Comparison of ENCODE assay signal across 28 cellular contexts in genomic region chr13:22074403-22074802, GRCh38.
DNase-seq lines count a peak whose midpoint lies in the region; ATAC-seq, FAIRE-seq and TF ChIP-seq lines count a peak whose summit lies in the region.
"Had no signal": no experiment of that assay in that cellular context is flagged by ENCODE, and none has a peak within 500 bp of the region (broad histone marks: within the 10 kb centered on the region; RNA-seq: fewer than 3 reads in every experiment).

No MANE protein-coding gene starts in this region.

- H3K4me2 ChIP-seq in neural progenitor cell, result no peak overlapping the region
- H3K4me2 ChIP-seq: hepatocyte had no signal

- H3K4me1 Mint-ChIP-seq in activated CD8-positive, alpha-beta T cell treated with anti-CD3 and anti-CD28 coated beads for 36 hours (ENCODE audit: low read depth), result peaks cover 50% of the 10 kb centered on the region
- peaks cover 19% of the 10 kb centered on the region for H3K4me1 Mint-ChIP-seq in activated CD8-positive, alpha-beta T cell treated with anti-CD3 and anti-CD28 coated beads, Interleukin-2, amount 10 ng/mL, durations not matched to agents 7 days and 5 days (ENCODE audit: low read depth)
- peaks cover 58% of the 10 kb centered on the region for H3K4me1 Mint-ChIP-seq in activated T-cell treated with anti-CD3 and anti-CD28 coated beads, Interleukin-2, amount 50 U/mL, for 72 hours (ENCODE audit: low read depth)
- H3K4me1 Mint-ChIP-seq in memory B cell, result peaks cover 7% of the 10 kb centered on the region
- peaks cover 4% of the 10 kb centered on the region for H3K4me1 Mint-ChIP-seq in neural progenitor cell

- H3K27me3 ChIP-seq in neural progenitor cell, result no peaks in the 10 kb centered on the region
- H3K27me3 ChIP-seq: ascending aorta, gastroesophageal sphincter, hepatocyte, Peyer's patch, stomach had no signal

- H3K9me3 Mint-ChIP-seq in activated CD8-positive, alpha-beta T cell treated with anti-CD3 and anti-CD28 coated beads for 36 hours, result no peaks in the 10 kb centered on the region
- H3K9me3 Mint-ChIP-seq in activated CD8-positive, alpha-beta T cell treated with anti-CD3 and anti-CD28 coated beads, Interleukin-2, amount 10 ng/mL, durations not matched to agents 7 days and 5 days (ENCODE audit: insufficient read depth), result peaks cover 7% of the 10 kb centered on the region
- H3K9me3 Mint-ChIP-seq in activated T-cell treated with anti-CD3 and anti-CD28 coated beads, Interleukin-2, amount 50 U/mL, for 72 hours, result peaks cover 2 to 5% of the 10 kb centered on the region in 2 donors
- H3K9me3 Mint-ChIP-seq in memory B cell, result no peaks in the 10 kb centered on the region
- H3K9me3 Mint-ChIP-seq in neural progenitor cell, result no peaks in the 10 kb centered on the region
- H3K9me3 Mint-ChIP-seq: CD4-positive, alpha-beta T cell; IgD-negative memory B cell; naive thymus-derived CD8-positive, alpha-beta T cell had no signal

- H3F3A ChIP-seq in neural progenitor cell (ENCODE audit: low read depth), result no peaks in the 10 kb centered on the region

- H3K4me1 ChIP-seq in neural progenitor cell, result peaks cover 4% of the 10 kb centered on the region
- H3K4me1 ChIP-seq: ascending aorta, gastroesophageal sphincter, Peyer's patch, stomach had no signal

- peak overlapping the region; percentile 47 for H3K27ac Mint-ChIP-seq in activated CD8-positive, alpha-beta T cell treated with anti-CD3 and anti-CD28 coated beads for 36 hours
- H3K27ac Mint-ChIP-seq in activated CD8-positive, alpha-beta T cell treated with anti-CD3 and anti-CD28 coated beads, Interleukin-2, amount 10 ng/mL, durations not matched to agents 7 days and 5 days, result no peak overlapping the region
- H3K27ac Mint-ChIP-seq in activated T-cell treated with anti-CD3 and anti-CD28 coated beads, Interleukin-2, amount 50 U/mL, for 72 hours, result peak overlapping the region; percentile 91
- H3K27ac Mint-ChIP-seq in memory B cell (peak overlapping the region; percentile 47), neural progenitor cell (no peak overlapping the region)
- H3K27ac Mint-ChIP-seq: activated CD4-positive, alpha-beta T cell treated with anti-CD3 and anti-CD28 coated beads, Interleukin-2, amount 10 ng/mL, durations not matched to agents 7 days and 5 days; CD4-positive, alpha-beta T cell had no signal

- H2AFZ ChIP-seq in neural progenitor cell (replicated peaks), result no peak overlapping the region
- H2AFZ ChIP-seq: hepatocyte had no signal

- no peak overlapping the region for H3K9ac ChIP-seq in neural progenitor cell

- H3K27ac ChIP-seq in neural progenitor cell, result no peak overlapping the region
- H3K27ac ChIP-seq: ascending aorta, gastroesophageal sphincter, hepatocyte, Peyer's patch, stomach had no signal

- peak; percentile 51 for DNase-seq in activated CD8-positive, alpha-beta T cell treated with anti-CD3 and anti-CD28 coated beads for 36 hours
- DNase-seq in activated CD8-positive, alpha-beta T cell treated with anti-CD3 and anti-CD28 coated beads, Interleukin-2, amount 10 ng/mL, durations not matched to agents 7 days and 5 days, result no peak
- DNase-seq in GM18507 (ENCODE audit: extremely low spot score, insufficient read length, low read depth) (no peak), memory B cell (ENCODE audit: low spot score in 2 of 2) (no peak), neural progenitor cell (ENCODE audit: low spot score) (no peak), DMS 273 (lab: John Stamatoyannopoulos, UW; ENCODE audit: unreplicated experiment) (no peak)
- DNase-seq in activated T-cell treated with anti-CD3 and anti-CD28 coated beads, Interleukin-2, amount 50 U/mL, for 72 hours, result peak; percentile 25 to 43
- DNase-seq: activated CD4-positive, alpha-beta T cell treated with anti-CD3 and anti-CD28 coated beads, Interleukin-2, amount 10 ng/mL, durations not matched to agents 7 days and 5 days; activated naive CD4-positive, alpha-beta T cell treated with Interleukin-2 at 50 U/mL for 16 hours; CD4-positive, alpha-beta T cell; H7; MV-4-11; naive thymus-derived CD8-positive, alpha-beta T cell; NCI-H1436 treated with DMSO at 0.1 percent for 48 hours; NCI-H2081 treated with DMSO at 0.1 percent for 48 hours; NCI-H345; NCI-H774; Peyer's patch; SHP77; stomach had no signal

- intact Hi-C loops in activated CD8-positive, alpha-beta T cell treated with anti-CD3 and anti-CD28 coated beads for 36 hours (cut with micrococcal nuclease), result no loop called here

- no peaks in the 10 kb centered on the region for H3K79me2 ChIP-seq in neural progenitor cell (ENCODE audit: low read depth)
- H3K79me2 ChIP-seq: hepatocyte had no signal

- CTCF ChIA-PET in activated CD8-positive, alpha-beta T cell treated with anti-CD3 and anti-CD28 coated beads for 36 hours (lab: Charles Lee), result no interaction called here
- CTCF ChIA-PET in activated CD8-positive, alpha-beta T cell treated with anti-CD3 and anti-CD28 coated beads, Interleukin-2, amount 10 ng/mL, durations not matched to agents 7 days and 5 days (lab: Charles Lee), result interaction anchor here (1.3 kb wide), 1 partner anchor 15 kb away, joined by 3 read pairs; no protein-coding TSS in a partner anchor

- H3K36me3 Mint-ChIP-seq in activated CD8-positive, alpha-beta T cell treated with anti-CD3 and anti-CD28 coated beads for 36 hours (ENCODE audit: low read depth), result peaks cover 12% of the 10 kb centered on the region
- no peaks in the 10 kb centered on the region for H3K36me3 Mint-ChIP-seq in activated CD8-positive, alpha-beta T cell treated with anti-CD3 and anti-CD28 coated beads, Interleukin-2, amount 10 ng/mL, durations not matched to agents 7 days and 5 days (ENCODE audit: low read depth)
- peaks cover 3 to 6% of the 10 kb centered on the region in 2 donors for H3K36me3 Mint-ChIP-seq in activated T-cell treated with anti-CD3 and anti-CD28 coated beads, Interleukin-2, amount 50 U/mL, for 72 hours (ENCODE audit: insufficient read depth in 2 of 2)
- H3K36me3 Mint-ChIP-seq in memory B cell (no peaks in the 10 kb centered on the region), neural progenitor cell (no peaks in the 10 kb centered on the region)
- H3K36me3 Mint-ChIP-seq: IgD-negative memory B cell; naive thymus-derived CD8-positive, alpha-beta T cell had no signal

- POLR2A ChIA-PET in activated CD8-positive, alpha-beta T cell treated with anti-CD3 and anti-CD28 coated beads for 36 hours (lab: Charles Lee), result interaction anchor here (0.9 to 1.2 kb wide), 3 partner anchors 9 to 87 kb away, joined by 3 to 5 read pairs (median 3); no protein-coding TSS in a partner anchor
- POLR2A ChIA-PET in activated CD8-positive, alpha-beta T cell treated with anti-CD3 and anti-CD28 coated beads, Interleukin-2, amount 10 ng/mL, durations not matched to agents 7 days and 5 days (lab: Charles Lee), result interaction anchor here (0.5 to 1.2 kb wide), 2 partner anchors 25 to 56 kb away, joined by 3 read pairs; no protein-coding TSS in a partner anchor

- H3K4me3 Mint-ChIP-seq in activated CD8-positive, alpha-beta T cell treated with anti-CD3 and anti-CD28 coated beads for 36 hours, result no peak overlapping the region
- H3K4me3 Mint-ChIP-seq in activated CD8-positive, alpha-beta T cell treated with anti-CD3 and anti-CD28 coated beads, Interleukin-2, amount 10 ng/mL, durations not matched to agents 7 days and 5 days, result no peak overlapping the region
- peak overlapping the region; percentile 25 to 78 for H3K4me3 Mint-ChIP-seq in activated T-cell treated with anti-CD3 and anti-CD28 coated beads, Interleukin-2, amount 50 U/mL, for 72 hours
- H3K4me3 Mint-ChIP-seq in memory B cell (no peak overlapping the region), neural progenitor cell (no peak overlapping the region)
- H3K4me3 Mint-ChIP-seq: activated CD4-positive, alpha-beta T cell treated with anti-CD3 and anti-CD28 coated beads, Interleukin-2, amount 10 ng/mL, durations not matched to agents 7 days and 5 days; CD4-positive, alpha-beta T cell; IgD-negative memory B cell had no signal

- TF ChIP-seq CTCF in activated CD8-positive, alpha-beta T cell treated with anti-CD3 and anti-CD28 coated beads for 36 hours (IDR thresholded peaks at IDR 0.05), result no peak
- TF ChIP-seq CTCF in neural progenitor cell (IDR thresholded peaks at IDR 0.05), result no peak

- no peaks in the 10 kb centered on the region for H3K36me3 ChIP-seq in neural progenitor cell
- H3K36me3 ChIP-seq: ascending aorta, gastroesophageal sphincter, Peyer's patch, stomach had no signal

- ATAC-seq in activated CD8-positive, alpha-beta T cell treated with anti-CD3 and anti-CD28 coated beads for 36 hours, result peak; percentile 60
- no peak for ATAC-seq in activated CD8-positive, alpha-beta T cell treated with anti-CD3 and anti-CD28 coated beads, Interleukin-2, amount 10 ng/mL, durations not matched to agents 7 days and 5 days
- ATAC-seq in activated T-cell treated with anti-CD3 and anti-CD28 coated beads, Interleukin-2, amount 50 U/mL, for 72 hours (replicated peaks in 1 of 2), result peak; percentile 59 to 68
- ATAC-seq in memory B cell (ENCODE audit: low read depth), result no peak
- ATAC-seq: gastroesophageal sphincter; naive thymus-derived CD8-positive, alpha-beta T cell had no signal

- H3K4me3 ChIP-seq in neural progenitor cell, result no peak overlapping the region
- H3K4me3 ChIP-seq: ascending aorta, gastroesophageal sphincter, hepatocyte, lung, Peyer's patch, stomach had no signal

- peak; percentile 35 for FAIRE-seq in GM18507 (lab: Jason Lieb, UNC)
- FAIRE-seq: colon, endothelial cell of umbilical vein, urothelium cell line had no signal

- no peaks in the 10 kb centered on the region for H3K9me3 ChIP-seq in neural progenitor cell (ENCODE audit: low read depth)
- H3K9me3 ChIP-seq: ascending aorta, gastroesophageal sphincter, Peyer's patch, stomach had no signal

- no peaks in the 10 kb centered on the region for H3K27me3 Mint-ChIP-seq in activated CD8-positive, alpha-beta T cell treated with anti-CD3 and anti-CD28 coated beads for 36 hours
- no peaks in the 10 kb centered on the region for H3K27me3 Mint-ChIP-seq in activated CD8-positive, alpha-beta T cell treated with anti-CD3 and anti-CD28 coated beads, Interleukin-2, amount 10 ng/mL, durations not matched to agents 7 days and 5 days (ENCODE audit: low read depth)
- H3K27me3 Mint-ChIP-seq in activated T-cell treated with anti-CD3 and anti-CD28 coated beads, Interleukin-2, amount 50 U/mL, for 72 hours (ENCODE audit: low read depth), result no peaks in the 10 kb centered on the region
- H3K27me3 Mint-ChIP-seq in memory B cell (peaks cover 3% of the 10 kb centered on the region), neural progenitor cell (ENCODE audit: insufficient read depth, low read depth) (no peaks in the 10 kb centered on the region)
- H3K27me3 Mint-ChIP-seq: CD4-positive, alpha-beta T cell; IgD-negative memory B cell; naive thymus-derived CD8-positive, alpha-beta T cell had no signal

- H4K20me1 ChIP-seq in neural progenitor cell (ENCODE audit: low read depth), result no peaks in the 10 kb centered on the region

Comparison
In these comparisons a context has a peak if more than half of its experiments do, and no peak if none do; other contexts are left out.
1. ATAC-seq: peak in activated CD8-positive, alpha-beta T cell treated with anti-CD3 and anti-CD28 coated beads for 36 hours (single experiment) and activated T-cell treated with anti-CD3 and anti-CD28 coated beads, Interleukin-2, amount 50 U/mL, for 72 hours (2 of 2); none in activated CD8-positive, alpha-beta T cell treated with anti-CD3 and anti-CD28 coated beads, Interleukin-2, amount 10 ng/mL, durations not matched to agents 7 days and 5 days (single experiment) and memory B cell (single experiment).
2. DNase-seq: peak in activated CD8-positive, alpha-beta T cell treated with anti-CD3 and anti-CD28 coated beads for 36 hours (single experiment) and activated T-cell treated with anti-CD3 and anti-CD28 coated beads, Interleukin-2, amount 50 U/mL, for 72 hours (2 of 2); none in activated CD8-positive, alpha-beta T cell treated with anti-CD3 and anti-CD28 coated beads, Interleukin-2, amount 10 ng/mL, durations not matched to agents 7 days and 5 days (single experiment), GM18507 (single experiment), memory B cell (0 of 2), neural progenitor cell (single experiment) and DMS 273 (single experiment).
3. H3K27ac Mint-ChIP-seq: peak in activated CD8-positive, alpha-beta T cell treated with anti-CD3 and anti-CD28 coated beads for 36 hours (single experiment), activated T-cell treated with anti-CD3 and anti-CD28 coated beads, Interleukin-2, amount 50 U/mL, for 72 hours (single experiment) and memory B cell (single experiment); none in activated CD8-positive, alpha-beta T cell treated with anti-CD3 and anti-CD28 coated beads, Interleukin-2, amount 10 ng/mL, durations not matched to agents 7 days and 5 days (single experiment) and neural progenitor cell (single experiment).
4. H3K4me3 Mint-ChIP-seq: peak in activated T-cell treated with anti-CD3 and anti-CD28 coated beads, Interleukin-2, amount 50 U/mL, for 72 hours (2 of 2); none in activated CD8-positive, alpha-beta T cell treated with anti-CD3 and anti-CD28 coated beads for 36 hours (single experiment), activated CD8-positive, alpha-beta T cell treated with anti-CD3 and anti-CD28 coated beads, Interleukin-2, amount 10 ng/mL, durations not matched to agents 7 days and 5 days (single experiment), memory B cell (single experiment) and neural progenitor cell (single experiment).